ENCODE assay signal across 1 cellular context in genomic region chr1:61111084-61112050, GRCh38.
A peak's percentile ranks its signal among the peaks of the same experiment; 100 is the strongest.
TF ChIP-seq lines count a peak whose summit lies in the region.

No MANE protein-coding gene starts in this region.

TF ChIP-seq in HEK293T, 16 proteins besides CTCF, POLR2A, EP300 and RAD21 (continued from another document):
- TF ChIP-seq, protein P1, sequence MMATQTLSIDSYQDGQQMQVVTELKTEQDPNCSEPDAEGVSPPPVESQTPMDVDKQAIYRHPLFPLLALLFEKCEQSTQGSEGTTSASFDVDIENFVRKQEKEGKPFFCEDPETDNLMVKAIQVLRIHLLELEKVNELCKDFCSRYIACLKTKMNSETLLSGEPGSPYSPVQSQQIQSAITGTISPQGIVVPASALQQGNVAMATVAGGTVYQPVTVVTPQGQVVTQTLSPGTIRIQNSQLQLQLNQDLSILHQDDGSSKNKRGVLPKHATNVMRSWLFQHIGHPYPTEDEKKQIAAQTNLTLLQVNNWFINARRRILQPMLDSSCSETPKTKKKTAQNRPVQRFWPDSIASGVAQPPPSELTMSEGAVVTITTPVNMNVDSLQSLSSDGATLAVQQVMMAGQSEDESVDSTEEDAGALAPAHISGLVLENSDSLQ (IDR thresholded peaks at IDR 0.05): peak; percentile 96
